In the genomic region with DNA sequence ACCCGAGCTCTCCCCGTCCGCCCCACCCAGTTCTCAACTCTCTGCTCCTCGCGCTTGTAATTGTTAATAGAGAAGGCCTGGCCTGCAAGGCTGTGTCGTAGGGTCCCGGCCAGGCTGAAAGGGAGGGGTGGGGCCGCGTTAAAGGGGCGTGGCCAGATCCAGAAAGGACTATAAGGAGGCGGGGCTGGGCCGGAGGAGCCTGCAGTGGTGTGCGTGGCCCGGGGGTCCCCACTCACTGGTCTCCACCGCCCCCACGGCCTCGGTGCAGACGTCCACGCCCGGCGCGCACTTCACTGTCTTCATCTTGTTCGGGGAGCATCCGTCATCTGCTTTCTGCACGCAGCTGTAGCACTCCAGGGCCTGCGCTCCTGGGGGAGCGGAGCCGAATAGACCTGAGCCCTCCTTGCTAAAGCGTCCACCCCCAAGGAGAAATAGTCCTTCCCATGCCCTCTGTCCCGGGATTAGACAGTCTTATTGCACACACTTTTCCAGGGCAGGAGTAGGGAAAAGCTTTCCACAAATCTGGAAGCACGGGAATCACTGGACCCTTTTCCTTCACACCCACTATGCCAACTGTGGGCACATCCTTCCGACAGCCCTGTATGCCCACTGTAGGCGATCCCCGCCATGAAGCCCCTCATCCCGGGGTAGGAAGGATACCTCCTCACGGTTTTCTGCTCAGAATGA, we compare ENCODE assay signal across 8 cellular contexts. TPM values are rescaled to one million over a fixed set of nuclear protein-coding genes. Genes with fewer than 3 reads are reported as not detected.
DNase-seq lines count a peak whose midpoint lies in the region; ATAC-seq and TF ChIP-seq lines count a peak whose summit lies in the region.

No MANE protein-coding gene starts in this region.

- peak overlapping the region; percentile 81 for H3K4me3 ChIP-seq in PC-3 (ENCODE audit: low read length)
- H3K4me3 ChIP-seq in mammary epithelial cell (replicated peaks in 1 of 3; ENCODE audit: insufficient read depth in 1 of 3, low read depth in 2 of 3, low read length in 3 of 3): peak overlapping the region; percentile 32 to 79 (median 54)
- H3K4me3 ChIP-seq in left lung: peak overlapping the region; percentile 50 to 66

- H2AFZ ChIP-seq in PC-3 (ENCODE audit: low read length): peak overlapping the region; percentile 89
- H2AFZ ChIP-seq in mammary epithelial cell (ENCODE audit: low read depth, low read length): peak overlapping the region; percentile 80

- ATAC-seq in GM18508 (IDR thresholded peaks at IDR 0.05; ENCODE audit: insufficient read depth, unreplicated experiment) (peak; percentile 31), HG02623 (IDR thresholded peaks at IDR 0.05; ENCODE audit: unreplicated experiment) (peak; percentile 25), PC-3 (peak; percentile 37), left lung (peak; percentile 68), GM18873 (IDR thresholded peaks at IDR 0.05; ENCODE audit: low FRiP score, unreplicated experiment) (no peak)

- H3K79me2 ChIP-seq in PC-3 (ENCODE audit: low read length) (0 out of 2 replicates have a peak, but pooled peaks cover 9% of the 10 kb centered on the region), mammary epithelial cell (ENCODE audit: insufficient read depth, low read length) (peaks cover 2% of the 10 kb centered on the region)

- H3K27ac ChIP-seq in PC-3 (ENCODE audit: low read length) (peak overlapping the region; percentile 86), mammary epithelial cell (ENCODE audit: insufficient read depth, low read depth, low read length) (peak overlapping the region; percentile 53), left lung (peak overlapping the region; percentile 62 to 70)

- peak overlapping the region; percentile 95 for H3K4me2 ChIP-seq in PC-3 (ENCODE audit: low read length)
- peak overlapping the region; percentile 94 for H3K4me2 ChIP-seq in mammary epithelial cell (ENCODE audit: insufficient read depth, low read depth, low read length)

- dilution Hi-C loops in mammary epithelial cell (cut with HindIII; ENCODE audit: low sequenced_read_pairs): loop anchor here (5.0 to 10.0 kb wide), 2 partner anchors 52 to 281 kb away; a partner anchor contains a TSS

- no peaks in the 10 kb centered on the region for H3K9me2 ChIP-seq in PC-3 (replicated peaks; ENCODE audit: low read length)

- DNase-seq in PC-3 (no peak), mammary epithelial cell (no peak), left lung (peak; percentile 80 to 90), amniotic stem cell (lab: John Stamatoyannopoulos, UW) (no peak)
- DNase-seq in stimulated activated CD8-positive, alpha-beta memory T cell treated with anti-CD3 and anti-CD28 coated beads, Interleukin-15, amount 100 ng/mL, for 1 hour (ENCODE audit: low read depth): peak; percentile 57

- H4K20me1 ChIP-seq in PC-3 (ENCODE audit: low read length) (no peaks in the 10 kb centered on the region), mammary epithelial cell (ENCODE audit: insufficient read depth, low read length) (no peaks in the 10 kb centered on the region)

- H3K4me1 ChIP-seq in PC-3 (ENCODE audit: insufficient read depth, low read length): peaks cover 49% of the 10 kb centered on the region
- H3K4me1 ChIP-seq in mammary epithelial cell (ENCODE audit: insufficient read depth, low read length): peaks cover 44% of the 10 kb centered on the region
- H3K4me1 ChIP-seq in left lung: peaks cover 4 to 38% of the 10 kb centered on the region in 2 donors

- H3K36me3 ChIP-seq in PC-3 (ENCODE audit: low read depth, low read length) (no peaks in the 10 kb centered on the region), mammary epithelial cell (ENCODE audit: insufficient read depth, low read length) (no peaks in the 10 kb centered on the region), left lung (no peaks in the 10 kb centered on the region)

- BruUV-seq in PC-3 (replicated peaks; lab: Mats Ljungman, UMichigan): TSS peak; percentile 17
- no TSS peak for BruUV-seq in mammary epithelial cell (replicated peaks; lab: Mats Ljungman, UMichigan)

- no peaks in the 10 kb centered on the region for H3F3A ChIP-seq in PC-3 (ENCODE audit: low read length, unreplicated experiment)

- CTCF ChIA-PET in PC-3 (lab: Charles Lee): interaction anchor here (1.0 to 1.4 kb wide), 2 partner anchors 17 to 55 kb away, joined by 3 to 9 read pairs; no protein-coding TSS in a partner anchor
- CTCF ChIA-PET in mammary epithelial cell (lab: Charles Lee; ENCODE audit: low non-redundant PET): no interaction called here

- no peaks in the 10 kb centered on the region for H3K27me3 ChIP-seq in PC-3 (ENCODE audit: low read length)
- no peaks in the 10 kb centered on the region for H3K27me3 ChIP-seq in mammary epithelial cell (ENCODE audit: insufficient read depth, low read length)
- peaks cover 0 to 20% of the 10 kb centered on the region in 2 donors for H3K27me3 ChIP-seq in left lung

- POLR2A ChIA-PET in PC-3 (lab: Charles Lee; ENCODE audit: unreplicated experiment): no interaction called here

- H3K9me3 ChIP-seq in PC-3 (ENCODE audit: low read length) (no peaks in the 10 kb centered on the region), mammary epithelial cell (replicated peaks; ENCODE audit: insufficient read depth, low read length) (no peaks in the 10 kb centered on the region), left lung (no peaks in the 10 kb centered on the region)

- in situ Hi-C loops in mammary epithelial cell (cut with MboI; ENCODE audit: low sequenced_read_pairs in 2 of 2): no loop called here

- intact Hi-C loops in PC-3 (cut with micrococcal nuclease) (loop anchor here (5.0 kb wide), 1 partner anchor 38 kb away; a partner anchor contains a TSS), mammary epithelial cell (cut with micrococcal nuclease) (no loop called here), left lung (cut with DNase I) (no loop called here)

- TF ChIP-seq CTCF in PC-3 (conservative IDR thresholded peaks at IDR 0.05; ENCODE audit: low read depth, low read length): no peak
- TF ChIP-seq CTCF in mammary epithelial cell (conservative IDR thresholded peaks at IDR 0.05 in 1 of 2, IDR thresholded peaks at IDR 0.05 in 1 of 2; ENCODE audit: extremely low read depth in 1 of 2, insufficient read depth in 1 of 2, low read depth in 1 of 2, low read length in 2 of 2): no peak
- no peak for TF ChIP-seq CTCF in left lung (IDR thresholded peaks at IDR 0.05)

- H3K9ac ChIP-seq in PC-3 (ENCODE audit: low read length): peak overlapping the region; percentile 90
- H3K9ac ChIP-seq in mammary epithelial cell (ENCODE audit: insufficient read depth, low read length): no peak overlapping the region

- 12% methylated on average over 14 of the region's 36 CpGs for WGBS in mammary epithelial cell (ENCODE audit: low coverage, missing lambda C conversion rate)

RNA-seq across cellular contexts. Expression of a gene that starts 1.2 kb away (rescaled TPM):
- total RNA-seq in PC-3 (2014; rRNA removed): 16.4 and 16.8 TPM in 2 replicates
- total RNA-seq in mammary epithelial cell: 10 to 100 TPM in 1 of 2 donors, under 1 TPM in 1; 0.33 to 30.7 TPM
- 29.8 TPM for polyA plus RNA-seq in mammary epithelial cell
- polyA minus RNA-seq in mammary epithelial cell: 30.0 TPM
- total RNA-seq in left lung: 1 to 10 TPM in 1 of 2 donors, under 1 TPM in 1; 0.73 to 1.1 TPM

RNA-seq across cellular contexts. Expression of a gene that starts 40.3 kb away (rescaled TPM):
- total RNA-seq in PC-3 (2014; rRNA removed) (29.0 and 36.0 TPM in 2 replicates), mammary epithelial cell (10 to 100 TPM; 16.2 to 23.8 TPM), left lung (1 to 10 TPM; 4.5 to 8.3 TPM)
- polyA plus RNA-seq in mammary epithelial cell: 8.0 TPM
- polyA minus RNA-seq in mammary epithelial cell: 20.2 TPM

RNA-seq across cellular contexts. Expression of a gene that starts 49.5 kb away (rescaled TPM):
- total RNA-seq in PC-3 (2014; rRNA removed) (not detected in 2 replicates), mammary epithelial cell (not detected), left lung (not detected)
- polyA plus RNA-seq in mammary epithelial cell: not detected
- not detected for polyA minus RNA-seq in mammary epithelial cell

Comparison
In these comparisons a context has a peak if more than half of its experiments do, and no peak if none do; other contexts are left out.
1. DNase-seq: peak in left lung (2 of 2) and stimulated activated CD8-positive, alpha-beta memory T cell treated with anti-CD3 and anti-CD28 coated beads, Interleukin-15, amount 100 ng/mL, for 1 hour (single experiment); none in PC-3 (single experiment), mammary epithelial cell (single experiment) and amniotic stem cell (single experiment).
2. Peak in every context shown above with its lines, with median percentiles within 50 percentile points of each other: H3K27ac ChIP-seq and H3K4me3 ChIP-seq.